13 cellular contexts compared by ENCODE assay signal in the genomic region with DNA sequence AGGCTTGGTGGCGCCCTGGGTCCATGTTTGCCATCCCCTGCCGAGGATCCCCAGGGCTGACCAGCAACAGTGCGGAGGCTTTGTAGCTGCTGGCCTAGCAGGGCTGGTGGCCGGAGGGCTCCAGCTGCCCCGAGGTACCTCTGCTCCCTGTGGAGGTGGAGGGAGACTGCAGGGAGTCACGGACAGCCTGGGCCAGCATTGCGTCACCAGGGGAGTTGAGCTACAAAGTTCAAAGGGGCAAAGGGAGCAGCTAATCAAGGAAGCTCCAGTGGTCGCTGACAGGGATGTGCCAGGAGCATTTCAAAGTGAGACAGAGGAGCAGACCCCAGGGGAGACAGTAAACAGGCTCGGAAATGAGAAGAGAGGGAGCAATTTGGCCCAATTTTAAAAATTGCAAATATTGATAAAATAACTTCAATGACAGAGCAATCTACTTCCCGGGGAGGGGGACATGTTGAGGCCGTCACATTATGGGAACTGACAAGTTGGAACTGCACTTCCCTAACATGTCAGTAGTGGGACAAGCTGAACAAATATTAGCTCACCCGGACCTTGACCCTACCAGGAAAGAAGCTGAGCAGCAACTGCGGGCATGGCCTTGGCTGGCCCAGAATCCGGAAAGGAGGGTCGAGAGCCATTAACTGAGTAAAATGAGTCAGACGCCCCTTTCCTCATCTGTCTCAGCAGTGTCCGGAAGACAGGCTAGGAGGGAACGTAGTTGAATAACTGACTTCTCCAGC. TPM values are rescaled to one million over a fixed set of nuclear protein-coding genes. Genes with fewer than 3 reads are reported as not detected.
DNase-seq lines count a peak whose midpoint lies in the region; ATAC-seq and TF ChIP-seq lines count a peak whose summit lies in the region.
"Had no signal": no experiment of that assay in that cellular context is flagged by ENCODE, and none has a peak within 500 bp of the region (broad histone marks: within the 10 kb centered on the region; RNA-seq: fewer than 3 reads in every experiment).

No MANE protein-coding gene starts in this region.

- peaks cover 0 to 6% of the 10 kb centered on the region in 2 donors for H3K9me3 Mint-ChIP-seq in activated naive CD4-positive, alpha-beta T cell treated with anti-CD3 and anti-CD28 coated beads, Interleukin-2, amount 50 U/mL, for 72 hours
- H3K9me3 Mint-ChIP-seq: immature natural killer cell had no signal

- H3K27ac Mint-ChIP-seq in T-helper 17 cell, result peak overlapping the region; percentile 34
- no peak overlapping the region for H3K27ac Mint-ChIP-seq in activated naive CD4-positive, alpha-beta T cell treated with anti-CD3 and anti-CD28 coated beads, Interleukin-2, amount 50 U/mL, for 72 hours
- H3K27ac Mint-ChIP-seq: activated naive CD8-positive, alpha-beta T cell treated with anti-CD3 and anti-CD28 coated beads, Interleukin-2, amount 10 ng/mL, durations not matched to agents 7 days and 5 days had no signal

- H3K27me3 Mint-ChIP-seq in T-helper 17 cell, result peaks cover 40% of the 10 kb centered on the region

- no peak overlapping the region for H3K4me3 Mint-ChIP-seq in T-helper 17 cell
- H3K4me3 Mint-ChIP-seq: activated naive CD8-positive, alpha-beta T cell treated with anti-CD3 and anti-CD28 coated beads, Interleukin-2, amount 10 ng/mL, durations not matched to agents 7 days and 5 days; immature natural killer cell had no signal

- no peak overlapping the region for H3K4me3 ChIP-seq in HEK293 (ENCODE audit: low read depth, low read length)

- peaks cover 3% of the 10 kb centered on the region for H3K36me3 Mint-ChIP-seq in T-helper 17 cell (ENCODE audit: low read depth)
- H3K36me3 Mint-ChIP-seq in activated naive CD4-positive, alpha-beta T cell treated with anti-CD3 and anti-CD28 coated beads, Interleukin-2, amount 50 U/mL, for 72 hours, result peaks cover 0 to 10% of the 10 kb centered on the region in 2 donors
- H3K36me3 Mint-ChIP-seq: activated naive CD8-positive, alpha-beta T cell treated with anti-CD3 and anti-CD28 coated beads, Interleukin-2, amount 10 ng/mL, durations not matched to agents 7 days and 5 days; immature natural killer cell had no signal

- DNase-seq in T-helper 17 cell, result no peak
- peak; percentile 43 for DNase-seq in iPS-NIHi7 (ENCODE audit: extremely low spot score)
- peak; percentile 93 for DNase-seq in pulmonary artery endothelial cell (ENCODE audit: low read depth, low spot score)
- DNase-seq in activated CD4-positive, alpha-beta T cell treated with anti-CD3 and anti-CD28 coated beads for 1 hour, result no peak
- no peak for DNase-seq in activated naive CD4-positive, alpha-beta T cell treated with anti-CD3 and anti-CD28 coated beads, Interleukin-2, amount 50 U/mL, for 72 hours (ENCODE audit: low spot score in 2 of 2)
- no peak for DNase-seq in T-helper 9 cell
- DNase-seq: activated CD4-positive, alpha-beta T cell treated with anti-CD3 and anti-CD28 coated beads, Interleukin-2, amount 50 U/mL, for 1 hour; activated naive CD8-positive, alpha-beta T cell treated with anti-CD3 and anti-CD28 coated beads, Interleukin-2, amount 10 ng/mL, durations not matched to agents 7 days and 5 days; immature natural killer cell; NCI-H2081 had no signal

- no peak for TF ChIP-seq CTCF in HEK293 (tag by site-specific recombination; IDR thresholded peaks at IDR 0.05)

- peaks cover 13% of the 10 kb centered on the region for H3K4me1 ChIP-seq in HEK293 (ENCODE audit: control insufficient read depth, insufficient read depth, low read length)

- POLR2A ChIA-PET in HEK293 (lab: Yijun Ruan, JAX), result no interaction called here

- H3K27ac ChIP-seq in HEK293 (ENCODE audit: extremely low read depth, low read depth, low read length), result no peak overlapping the region

- CTCF ChIA-PET in HEK293 (lab: Yijun Ruan, JAX), result interaction anchor here (0.7 to 2.8 kb wide), 3 partner anchors 12 to 128 kb away, joined by 3 to 10 read pairs (median 7); no protein-coding TSS in a partner anchor

- H3K4me1 Mint-ChIP-seq in T-helper 17 cell, result peaks cover 5% of the 10 kb centered on the region
- H3K4me1 Mint-ChIP-seq: activated naive CD8-positive, alpha-beta T cell treated with anti-CD3 and anti-CD28 coated beads, Interleukin-2, amount 10 ng/mL, durations not matched to agents 7 days and 5 days; immature natural killer cell had no signal

- ATAC-seq in T-helper 17 cell (no peak), GM19463 (IDR thresholded peaks at IDR 0.05; ENCODE audit: unreplicated experiment) (no peak)
- ATAC-seq in activated naive CD4-positive, alpha-beta T cell treated with anti-CD3 and anti-CD28 coated beads, Interleukin-2, amount 50 U/mL, for 72 hours, result no peak
- ATAC-seq: sciatic nerve had no signal

- H3K36me3 ChIP-seq in HEK293 (ENCODE audit: control insufficient read depth in 2 of 2, insufficient read depth in 1 of 2, low read length in 2 of 2), result no peaks in the 10 kb centered on the region; a peak in 1 of 3 replicates

- H3K9me3 ChIP-seq in HEK293 (ENCODE audit: control insufficient read depth, insufficient read depth, low read depth, low read length) (no peaks in the 10 kb centered on the region), T-helper 17 cell (ENCODE audit: control insufficient read depth, low read length, poor library complexity, severe bottlenecking) (no peaks in the 10 kb centered on the region)

TF ChIP-seq in HEK293, 187 proteins besides CTCF, POLR2A, EP300 and RAD21:
- TF ChIP-seq KLF9 (tag by site-specific recombination; IDR thresholded peaks at IDR 0.05; ENCODE audit: low read depth), result no peak
- no peak for TF ChIP-seq SP7 (tag by site-specific recombination; IDR thresholded peaks at IDR 0.05)
- TF ChIP-seq WT1 (tag by site-specific recombination; IDR thresholded peaks at IDR 0.05), result 0 out of 2 replicates have a peak, but pooled peaks have one; percentile 33
- TF ChIP-seq ZIC2 (tag by site-specific recombination; IDR thresholded peaks at IDR 0.05), result peak; percentile 75
- no peak for TF ChIP-seq ZNF404 (tag by site-specific recombination; IDR thresholded peaks at IDR 0.05)
- TF ChIP-seq, protein P1, sequence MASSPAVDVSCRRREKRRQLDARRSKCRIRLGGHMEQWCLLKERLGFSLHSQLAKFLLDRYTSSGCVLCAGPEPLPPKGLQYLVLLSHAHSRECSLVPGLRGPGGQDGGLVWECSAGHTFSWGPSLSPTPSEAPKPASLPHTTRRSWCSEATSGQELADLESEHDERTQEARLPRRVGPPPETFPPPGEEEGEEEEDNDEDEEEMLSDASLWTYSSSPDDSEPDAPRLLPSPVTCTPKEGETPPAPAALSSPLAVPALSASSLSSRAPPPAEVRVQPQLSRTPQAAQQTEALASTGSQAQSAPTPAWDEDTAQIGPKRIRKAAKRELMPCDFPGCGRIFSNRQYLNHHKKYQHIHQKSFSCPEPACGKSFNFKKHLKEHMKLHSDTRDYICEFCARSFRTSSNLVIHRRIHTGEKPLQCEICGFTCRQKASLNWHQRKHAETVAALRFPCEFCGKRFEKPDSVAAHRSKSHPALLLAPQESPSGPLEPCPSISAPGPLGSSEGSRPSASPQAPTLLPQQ (tag by site-specific recombination; IDR thresholded peaks at IDR 0.05), result no peak
- no peak for TF ChIP-seq ZNF214 (tag by site-specific recombination; IDR thresholded peaks at IDR 0.05; ENCODE audit: borderline replicate concordance)

RNA-seq across cellular contexts. Expression of a gene that starts 39.4 kb away (rescaled TPM):
- not detected for total RNA-seq in T-helper 17 cell
- total RNA-seq in pulmonary artery endothelial cell, result not detected in 2 replicates
- total RNA-seq in activated naive CD4-positive, alpha-beta T cell treated with anti-CD3 and anti-CD28 coated beads, Interleukin-2, amount 50 U/mL, for 72 hours, result not detected
- total RNA-seq: activated naive CD8-positive, alpha-beta T cell treated with anti-CD3 and anti-CD28 coated beads, Interleukin-2, amount 10 ng/mL, durations not matched to agents 7 days and 5 days had no signal

Comparison
In these comparisons a context has a peak if more than half of its experiments do, and no peak if none do; other contexts are left out.
1. DNase-seq: peak in iPS-NIHi7 (single experiment) and pulmonary artery endothelial cell (single experiment); none in T-helper 17 cell (0 of 3), activated CD4-positive, alpha-beta T cell treated with anti-CD3 and anti-CD28 coated beads for 1 hour (single experiment), activated naive CD4-positive, alpha-beta T cell treated with anti-CD3 and anti-CD28 coated beads, Interleukin-2, amount 50 U/mL, for 72 hours (0 of 2) and T-helper 9 cell (single experiment).